In genomic region chr1:66334311-66334710, GRCh38 we compare ENCODE assay signal across 8 cellular contexts.
DNase-seq lines count a peak whose midpoint lies in the region; ATAC-seq and TF ChIP-seq lines count a peak whose summit lies in the region.

No MANE protein-coding gene starts in this region.

- H3K4me3 Mint-ChIP-seq in stimulated activated naive CD8-positive, alpha-beta T cell treated with anti-CD3 and anti-CD28 coated beads, Interleukin-15, Interleukin-2, amounts not matched to agents 100 ng/mL and 50 ng/mL, for 24 hours: peak overlapping the region; percentile 95
- peak overlapping the region; percentile 87 to 93 (median 88) for H3K4me3 Mint-ChIP-seq in brain
- H3K4me3 Mint-ChIP-seq in naive thymus-derived CD4-positive, alpha-beta T cell: peak overlapping the region; percentile 90 to 99 (median 98)
- no peak overlapping the region for H3K4me3 Mint-ChIP-seq in chondrocyte (ENCODE audit: unreplicated experiment)

- POLR2A ChIA-PET in naive thymus-derived CD4-positive, alpha-beta T cell (lab: Charles Lee): interaction anchor here (0.8 to 7.5 kb wide), 14 partner anchors 9 to 83 kb away, joined by 3 to 97 read pairs (median 6); no protein-coding TSS in a partner anchor

- peak overlapping the region; percentile 86 for H3K4me3 ChIP-seq in naive thymus-derived CD4-positive, alpha-beta T cell (ENCODE audit: low read length)

- peaks cover 37 to 43% of the 10 kb centered on the region in 2 donors for H3K4me1 ChIP-seq in naive thymus-derived CD4-positive, alpha-beta T cell (ENCODE audit: control insufficient read depth in 2 of 2, insufficient read depth in 2 of 2, low read length in 2 of 2)

- no peak for DNase-seq in stimulated activated naive CD8-positive, alpha-beta T cell treated with anti-CD3 and anti-CD28 coated beads, Interleukin-15, Interleukin-2, amounts not matched to agents 100 U/mL and 50 U/mL, for 24 hours
- DNase-seq in naive thymus-derived CD4-positive, alpha-beta T cell: peak in 1 of 9 donors; percentile 26
- DNase-seq in chondrocyte (ENCODE audit: low spot score) (no peak), NCI-H774 (lab: John Stamatoyannopoulos, UW) (no peak)

- no peaks in the 10 kb centered on the region for H3K36me3 ChIP-seq in naive thymus-derived CD4-positive, alpha-beta T cell (ENCODE audit: control insufficient read depth in 2 of 3, insufficient read depth in 3 of 3, low read length in 3 of 3)

- intact Hi-C loops in naive thymus-derived CD4-positive, alpha-beta T cell (cut with micrococcal nuclease): loop anchor here (5.0 to 10.0 kb wide), 12 partner anchors 522 to 1367 kb away; partner anchors contain the start of genes GADD45A (in 1 of the 2), IL12RB2 (in 1 of the 2), JAK1 (in 1 of the 2) and LEPR (in 1 of the 2)

- H3K36me3 Mint-ChIP-seq in stimulated activated naive CD8-positive, alpha-beta T cell treated with anti-CD3 and anti-CD28 coated beads, Interleukin-15, Interleukin-2, amounts not matched to agents 100 ng/mL and 50 ng/mL, for 24 hours (ENCODE audit: low read depth): peaks cover 32% of the 10 kb centered on the region
- H3K36me3 Mint-ChIP-seq in brain (peaks cover 5% of the 10 kb centered on the region), chondrocyte (ENCODE audit: low read depth) (no peaks in the 10 kb centered on the region)
- peaks cover 0 to 56% (median 5%) of the 10 kb centered on the region in 5 donors for H3K36me3 Mint-ChIP-seq in naive thymus-derived CD4-positive, alpha-beta T cell

- no peak for ATAC-seq in stimulated activated naive CD8-positive, alpha-beta T cell treated with anti-CD3 and anti-CD28 coated beads, Interleukin-15, Interleukin-2, amounts not matched to agents 100 U/mL and 50 U/mL, for 24 hours
- ATAC-seq in naive thymus-derived CD4-positive, alpha-beta T cell: no peak
- ATAC-seq in HG03571 (IDR thresholded peaks at IDR 0.05; ENCODE audit: unreplicated experiment) (no peak), GM21825 (IDR thresholded peaks at IDR 0.05; ENCODE audit: unreplicated experiment) (no peak)

- CTCF ChIA-PET in naive thymus-derived CD4-positive, alpha-beta T cell (lab: Charles Lee): interaction anchor here (0.9 to 6.1 kb wide), 7 partner anchors 11 to 112 kb away, joined by 3 to 38 read pairs (median 4); no protein-coding TSS in a partner anchor

- H3K27ac ChIP-seq in naive thymus-derived CD4-positive, alpha-beta T cell (ENCODE audit: low read depth, low read length): peak overlapping the region; percentile 92

- no peak for TF ChIP-seq CTCF in brain (conservative IDR thresholded peaks at IDR 0.05)
- TF ChIP-seq CTCF in chondrocyte (IDR thresholded peaks at IDR 0.05): no peak

- H3K9me3 ChIP-seq in naive thymus-derived CD4-positive, alpha-beta T cell (ENCODE audit: control insufficient read depth in 2 of 3, low read length in 3 of 3): no peaks in the 10 kb centered on the region

- no peaks in the 10 kb centered on the region for H3K9me3 Mint-ChIP-seq in stimulated activated naive CD8-positive, alpha-beta T cell treated with anti-CD3 and anti-CD28 coated beads, Interleukin-15, Interleukin-2, amounts not matched to agents 100 ng/mL and 50 ng/mL, for 24 hours
- H3K9me3 Mint-ChIP-seq in brain: no peaks in the 10 kb centered on the region
- no peaks in the 10 kb centered on the region for H3K9me3 Mint-ChIP-seq in naive thymus-derived CD4-positive, alpha-beta T cell
- no peaks in the 10 kb centered on the region for H3K9me3 Mint-ChIP-seq in chondrocyte (ENCODE audit: low read depth)

- no peaks in the 10 kb centered on the region for H3K27me3 Mint-ChIP-seq in stimulated activated naive CD8-positive, alpha-beta T cell treated with anti-CD3 and anti-CD28 coated beads, Interleukin-15, Interleukin-2, amounts not matched to agents 100 ng/mL and 50 ng/mL, for 24 hours
- H3K27me3 Mint-ChIP-seq in brain (peaks cover 3% of the 10 kb centered on the region), chondrocyte (ENCODE audit: low read depth) (no peaks in the 10 kb centered on the region)
- no peaks in the 10 kb centered on the region for H3K27me3 Mint-ChIP-seq in naive thymus-derived CD4-positive, alpha-beta T cell

- H3K4me1 Mint-ChIP-seq in stimulated activated naive CD8-positive, alpha-beta T cell treated with anti-CD3 and anti-CD28 coated beads, Interleukin-15, Interleukin-2, amounts not matched to agents 100 ng/mL and 50 ng/mL, for 24 hours (ENCODE audit: low read depth): peaks cover 70% of the 10 kb centered on the region
- H3K4me1 Mint-ChIP-seq in brain (peaks cover 71% of the 10 kb centered on the region), chondrocyte (ENCODE audit: low read depth) (peaks cover 36% of the 10 kb centered on the region)
- peaks cover 28 to 72% (median 56%) of the 10 kb centered on the region in 7 donors for H3K4me1 Mint-ChIP-seq in naive thymus-derived CD4-positive, alpha-beta T cell

- H3K27me3 ChIP-seq in naive thymus-derived CD4-positive, alpha-beta T cell (ENCODE audit: control insufficient read depth in 2 of 2, insufficient read depth in 2 of 2, low read length in 2 of 2): no peaks in the 10 kb centered on the region

- peak overlapping the region; percentile 96 for H3K27ac Mint-ChIP-seq in stimulated activated naive CD8-positive, alpha-beta T cell treated with anti-CD3 and anti-CD28 coated beads, Interleukin-15, Interleukin-2, amounts not matched to agents 100 ng/mL and 50 ng/mL, for 24 hours
- peak overlapping the region in 3 of 5 experiments; percentile 95 to 98 (median 97) for H3K27ac Mint-ChIP-seq in brain
- peak overlapping the region; percentile 95 to 100 (median 98) for H3K27ac Mint-ChIP-seq in naive thymus-derived CD4-positive, alpha-beta T cell
- no peak overlapping the region for H3K27ac Mint-ChIP-seq in chondrocyte (ENCODE audit: unreplicated experiment)
